ENCODE assay signal across 2 cellular contexts in genomic region chr16:10529895-10530669, GRCh38.
TF ChIP-seq lines count a peak whose summit lies in the region.

No MANE protein-coding gene starts in this region.

TF ChIP-seq in HepG2, 621 proteins besides CTCF, POLR2A, EP300 and RAD21:
- TF ChIP-seq BATF2 (CRISPR knock-in tag; IDR thresholded peaks at IDR 0.05) = no peak
- TF ChIP-seq ATF2 (CRISPR knock-in tag; IDR thresholded peaks at IDR 0.05) = no peak
- TF ChIP-seq SNAPC5 (CRISPR knock-in tag; IDR thresholded peaks at IDR 0.05; ENCODE audit: borderline replicate concordance) = no peak
- no peak for TF ChIP-seq CREBL2 (CRISPR knock-in tag; IDR thresholded peaks at IDR 0.05; ENCODE audit: borderline replicate concordance)
- no peak for TF ChIP-seq MIXL1 (CRISPR knock-in tag; IDR thresholded peaks at IDR 0.05)
- TF ChIP-seq HBP1 (CRISPR knock-in tag; IDR thresholded peaks at IDR 0.05; ENCODE audit: low read depth) = no peak
- TF ChIP-seq TRIM24 (CRISPR knock-in tag; IDR thresholded peaks at IDR 0.05) = no peak
- no peak for TF ChIP-seq ARID5B (CRISPR knock-in tag; IDR thresholded peaks at IDR 0.05)

TF ChIP-seq in H1, 55 proteins besides CTCF, POLR2A, EP300 and RAD21:
- TF ChIP-seq HDAC2 (IDR thresholded peaks at IDR 0.05; ENCODE audit: borderline replicate concordance in 1 of 2, low read depth in 2 of 2, low read length in 2 of 2) (no peak), POU5F1 (IDR thresholded peaks at IDR 0.05; ENCODE audit: low read depth, low read length) (no peak), HDAC6 (IDR thresholded peaks at IDR 0.05; ENCODE audit: low read depth, low read length) (no peak), SP1 (IDR thresholded peaks at IDR 0.05; ENCODE audit: low read depth, low read length) (no peak), NANOG (IDR thresholded peaks at IDR 0.05; ENCODE audit: insufficient read depth, low read depth, low read length, poor library complexity, severe bottlenecking) (no peak), EGR1 (IDR thresholded peaks at IDR 0.05; ENCODE audit: borderline replicate concordance, low read depth, low read length) (no peak), SIX5 (IDR thresholded peaks at IDR 0.05; ENCODE audit: low read depth, low read length) (no peak)
